In the genomic region with DNA sequence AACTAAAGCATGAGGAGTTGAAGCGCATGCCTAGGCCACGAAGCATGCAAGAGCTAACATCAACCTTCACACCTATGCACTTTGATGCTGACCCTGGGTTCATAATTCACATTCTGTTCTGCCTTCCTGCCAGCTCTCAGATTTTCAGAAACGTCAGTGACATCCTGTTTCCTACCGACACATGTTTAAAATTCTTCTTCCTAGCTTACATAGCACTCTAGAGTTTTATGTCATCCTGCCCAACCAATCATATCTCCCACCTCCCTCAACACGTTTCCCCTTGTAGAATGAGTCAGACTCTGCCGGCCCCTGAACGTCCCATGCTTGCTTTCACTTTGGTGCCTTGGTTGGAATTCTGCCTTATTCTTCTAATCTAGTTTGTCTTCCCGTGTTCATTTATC, we compare ENCODE assay signal across 9 cellular contexts.
A peak's percentile ranks its signal among the peaks of the same experiment; 100 is the strongest.
DNase-seq lines count a peak whose midpoint lies in the region; ATAC-seq and TF ChIP-seq lines count a peak whose summit lies in the region.
"Had no signal": no experiment of that assay in that cellular context is flagged by ENCODE, and none has a peak within 500 bp of the region (broad histone marks: within the 10 kb centered on the region; RNA-seq: fewer than 3 reads in every experiment).

No MANE protein-coding gene starts in this region.

- intact Hi-C loops in right cardiac atrium (cut with DNase I) = loop anchor here in 2 of 4 donors (5.0 kb wide), 1 partner anchor 145 kb away; the partner anchor contains the start of gene MAP3K5 (in 2 of the 2)

- no peak for TF ChIP-seq RAD21 in SK-N-SH (IDR thresholded peaks at IDR 0.05; ENCODE audit: low read length)

- H3K79me2 ChIP-seq in SK-N-SH (ENCODE audit: insufficient read depth) = no peaks in the 10 kb centered on the region

- POLR2A ChIA-PET in SK-N-SH (lab: Yijun Ruan, JAX) = no interaction called here

- DNase-seq in SK-N-SH (no peak), activated T-cell treated with anti-CD3 and anti-CD28 coated beads for 4 hours (peak; percentile 19), right cardiac atrium (no peak), NCI-H2227 treated with DMSO at 0.1 percent for 48 hours (lab: John Stamatoyannopoulos, UW) (no peak), C1 segment of cervical spinal cord (lab: John Stamatoyannopoulos, UW) (no peak)
- peak in 4 of 6 experiments; percentile 5 to 36 (median 22) for DNase-seq in stimulated activated naive CD4-positive, alpha-beta T cell (lab: John Stamatoyannopoulos, UW)

- WGBS in SK-N-SH (ENCODE audit: low lambda C conversion rate) = 79% methylated on average over 8 of the region's 8 CpGs
- 35% methylated on average over 8 of the region's 8 CpGs for whole genome bisulfite sequencing in right cardiac atrium

- CTCF ChIA-PET in SK-N-SH (lab: Yijun Ruan, JAX) = interaction anchor here (1.5 to 2.9 kb wide), 2 partner anchors 10 to 145 kb away, joined by 3 to 20 read pairs; partner anchors contain the start of gene MAP3K5

- ATAC-seq in SK-N-SH treated with all-trans-retinoic acid at 6 μM for 48 hours (peak; percentile 28; the same call in 2 of the 3 replicates), HG03159 (IDR thresholded peaks at IDR 0.05; ENCODE audit: unreplicated experiment) (peak; percentile 87), right cardiac atrium (peak; percentile 54 to 85)
- ATAC-seq: A549 had no signal

- H3K4me2 ChIP-seq in SK-N-SH = no peak overlapping the region
- H3K4me2 ChIP-seq: A549 had no signal

- no peaks in the 10 kb centered on the region for H4K20me1 ChIP-seq in SK-N-SH (ENCODE audit: insufficient read depth)

- H3K4me1 ChIP-seq in SK-N-SH (ENCODE audit: control insufficient read depth in 1 of 2, insufficient read depth in 2 of 2, low read depth in 1 of 2, low read length in 1 of 2) (peaks cover 4 to 9% of the 10 kb centered on the region in 2 experiments; a peak in 2 of 4 replicates), right cardiac atrium (ENCODE audit: control insufficient read depth, insufficient read depth, low read length) (peaks cover 8% of the 10 kb centered on the region)

- H3K27ac ChIP-seq in SK-N-SH (ENCODE audit: low read depth in 2 of 2, low read length in 1 of 2) = peak overlapping the region in 1 of 2 experiments; percentile 9; a peak in 1 of 4 replicates
- no peak overlapping the region for H3K27ac ChIP-seq in right cardiac atrium (ENCODE audit: low read length)
- H3K27ac ChIP-seq: A549 had no signal

- peaks cover 0 to 3% of the 10 kb centered on the region in 2 experiments for H3K36me3 ChIP-seq in SK-N-SH (replicated peaks in 1 of 2; ENCODE audit: control insufficient read depth in 1 of 2, insufficient read depth in 2 of 2, low read length in 1 of 2)

- TF ChIP-seq EP300 in SK-N-SH (IDR thresholded peaks at IDR 0.05; ENCODE audit: borderline replicate concordance in 1 of 2, low read depth in 1 of 2, low read length in 1 of 2) = no peak

- no peak for TF ChIP-seq CTCF in SK-N-SH (IDR thresholded peaks at IDR 0.05)

- no peak overlapping the region for H3K9ac ChIP-seq in SK-N-SH

- H3K4me3 ChIP-seq in SK-N-SH (ENCODE audit: low read depth in 2 of 2, low read length in 1 of 2) (no peak overlapping the region), right cardiac atrium (ENCODE audit: low read length) (no peak overlapping the region)
- H3K4me3 ChIP-seq: A549 had no signal

- no peaks in the 10 kb centered on the region for H3K9me2 ChIP-seq in SK-N-SH

- H3K27me3 ChIP-seq in SK-N-SH (ENCODE audit: insufficient read depth) (no peaks in the 10 kb centered on the region), right cardiac atrium (ENCODE audit: control insufficient read depth, insufficient read depth) (no peaks in the 10 kb centered on the region)

- H2AFZ ChIP-seq in SK-N-SH (ENCODE audit: low read depth) = no peak overlapping the region

- H3K9me3 ChIP-seq in SK-N-SH (no peaks in the 10 kb centered on the region), right cardiac atrium (ENCODE audit: control insufficient read depth, low read length) (no peaks in the 10 kb centered on the region)
- H3K9me3 ChIP-seq: A549 had no signal

- peaks cover 17% of the 10 kb centered on the region for H3F3A ChIP-seq in SK-N-SH (replicated peaks; ENCODE audit: insufficient read depth)

TF ChIP-seq in SK-N-SH treated with all-trans-retinoic acid at 6 μM for 48 hours, 23 proteins besides CTCF, POLR2A, EP300 and RAD21:
- TF ChIP-seq, protein P1, sequence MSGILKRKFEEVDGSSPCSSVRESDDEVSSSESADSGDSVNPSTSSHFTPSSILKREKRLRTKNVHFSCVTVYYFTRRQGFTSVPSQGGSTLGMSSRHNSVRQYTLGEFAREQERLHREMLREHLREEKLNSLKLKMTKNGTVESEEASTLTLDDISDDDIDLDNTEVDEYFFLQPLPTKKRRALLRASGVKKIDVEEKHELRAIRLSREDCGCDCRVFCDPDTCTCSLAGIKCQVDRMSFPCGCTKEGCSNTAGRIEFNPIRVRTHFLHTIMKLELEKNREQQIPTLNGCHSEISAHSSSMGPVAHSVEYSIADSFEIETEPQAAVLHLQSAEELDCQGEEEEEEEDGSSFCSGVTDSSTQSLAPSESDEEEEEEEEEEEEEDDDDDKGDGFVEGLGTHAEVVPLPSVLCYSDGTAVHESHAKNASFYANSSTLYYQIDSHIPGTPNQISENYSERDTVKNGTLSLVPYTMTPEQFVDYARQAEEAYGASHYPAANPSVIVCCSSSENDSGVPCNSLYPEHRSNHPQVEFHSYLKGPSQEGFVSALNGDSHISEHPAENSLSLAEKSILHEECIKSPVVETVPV (CRISPR knock-in tag; IDR thresholded peaks at IDR 0.05) = no peak
- TF ChIP-seq ZFP3 (CRISPR knock-in tag; IDR thresholded peaks at IDR 0.05) (no peak), ZNF70 (CRISPR knock-in tag; IDR thresholded peaks at IDR 0.05) (no peak), ESRRG (CRISPR knock-in tag; IDR thresholded peaks at IDR 0.05) (no peak), POU6F1 (CRISPR knock-in tag; IDR thresholded peaks at IDR 0.05; ENCODE audit: borderline replicate concordance, low read depth) (no peak)

TF ChIP-seq in SK-N-SH, 30 proteins besides CTCF, POLR2A, EP300 and RAD21:
- TF ChIP-seq FOXJ3 (CRISPR knock-in tag; IDR thresholded peaks at IDR 0.05) = no peak

Comparison
In these comparisons a context has a peak if more than half of its experiments do, and no peak if none do; other contexts are left out.
1. ATAC-seq: peak in every context shown above with its lines; median percentile 87 in HG03159; 70 in right cardiac atrium; 28 in SK-N-SH treated with all-trans-retinoic acid at 6 μM for 48 hours.
2. DNase-seq: peak in activated T-cell treated with anti-CD3 and anti-CD28 coated beads for 4 hours (single experiment) and stimulated activated naive CD4-positive, alpha-beta T cell (4 of 6); none in SK-N-SH (single experiment), right cardiac atrium (0 of 3), NCI-H2227 treated with DMSO at 0.1 percent for 48 hours (single experiment) and C1 segment of cervical spinal cord (0 of 14).